ENCODE assay signal across 22 cellular contexts in the genomic region with DNA sequence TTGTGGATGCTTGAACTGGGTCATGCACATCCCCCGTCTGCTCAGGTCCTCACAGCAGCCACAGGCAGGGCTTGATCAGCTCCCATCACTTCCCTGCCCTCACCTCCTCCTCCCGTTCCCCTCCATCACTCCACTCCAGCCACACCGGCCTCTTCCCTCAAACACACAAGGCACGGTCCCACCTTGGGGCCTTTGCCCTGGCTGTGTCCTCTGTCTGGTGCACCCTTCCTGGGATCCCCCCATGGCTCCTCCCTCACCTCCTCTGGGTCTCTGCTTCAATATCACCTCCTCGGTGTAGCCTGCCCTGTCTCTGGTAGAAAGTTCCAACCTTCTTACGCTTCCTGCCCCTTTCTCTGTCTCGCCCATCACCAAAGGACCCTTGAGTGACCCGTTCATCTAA. TPM values are rescaled to one million over a fixed set of nuclear protein-coding genes. Genes with fewer than 3 reads are reported as not detected.
"Had no signal": no experiment of that assay in that cellular context is flagged by ENCODE, and none has a peak within 500 bp of the region (broad histone marks: within the 10 kb centered on the region; RNA-seq: fewer than 3 reads in every experiment).

No MANE protein-coding gene starts in this region.

- H3K79me2 ChIP-seq: parathyroid adenoma had no signal

- H3K27me3 ChIP-seq: thyroid gland had no signal

- H3K9me3 ChIP-seq: gastrocnemius medialis, neutrophil, thyroid gland had no signal

- H3K27ac Mint-ChIP-seq: activated CD8-positive, alpha-beta memory T cell treated with anti-CD3 and anti-CD28 coated beads, Interleukin-2, amount 10 ng/mL, durations not matched to agents 7 days and 5 days; activated naive CD8-positive, alpha-beta T cell treated with anti-CD3 and anti-CD28 coated beads for 36 hours; brain; stimulated activated memory B cell treated with anti-CD40 and anti-IgM and Interleukin-4, amounts not matched to agents 10 μg/mL and 1 μg/mL and 100 μg/mL, for 72 hours; T-helper 1 cell treated with Interleukin-12 subunit alpha and Interleukin-12 subunit beta and Interleukin-4 antibody, amounts not matched to agents 30 μg/mL and 1 μg/mL, for 36 hours had no signal

- H3K4me2 ChIP-seq: smooth muscle cell had no signal

- DNase-seq: activated CD4-positive, alpha-beta T cell treated with anti-CD3 and anti-CD28 coated beads, Interleukin-2, amount 50 U/mL, for 48 hours; activated CD4-positive, CD25-positive, alpha-beta regulatory T cell treated with anti-CD3 and anti-CD28 coated beads, Interleukin-2, amount 50 U/mL, for 72 hours; activated CD8-positive, alpha-beta memory T cell treated with anti-CD3 and anti-CD28 coated beads, Interleukin-2, amount 10 ng/mL, durations not matched to agents 7 days and 5 days; activated naive CD8-positive, alpha-beta T cell treated with anti-CD3 and anti-CD28 coated beads for 36 hours; gastrocnemius medialis; head of caudate nucleus; stimulated activated CD4-positive, alpha-beta T cell treated with anti-CD3 and anti-CD28 coated beads, Interleukin-4, amount 100 ng/mL, for 24 hours; thyroid gland had no signal

- H3K27ac ChIP-seq: coronary artery, neutrophil, thyroid gland, VCaP had no signal

- ATAC-seq: activated CD8-positive, alpha-beta memory T cell treated with anti-CD3 and anti-CD28 coated beads, Interleukin-2, amount 10 ng/mL, durations not matched to agents 7 days and 5 days; sciatic nerve; stimulated activated memory B cell treated with anti-CD40 and anti-IgM and Interleukin-4, amounts not matched to agents 10 μg/mL and 1 μg/mL and 100 μg/mL, for 72 hours had no signal

- H3K9me3 Mint-ChIP-seq: activated naive CD8-positive, alpha-beta T cell treated with anti-CD3 and anti-CD28 coated beads for 36 hours; brain; central memory CD8-positive, alpha-beta T cell; stimulated activated memory B cell treated with anti-CD40 and anti-IgM and Interleukin-4, amounts not matched to agents 10 μg/mL and 1 μg/mL and 100 μg/mL, for 72 hours; T-helper 1 cell treated with Interleukin-12 subunit alpha and Interleukin-12 subunit beta and Interleukin-4 antibody, amounts not matched to agents 30 μg/mL and 1 μg/mL, for 36 hours had no signal

- H3K36me3 ChIP-seq: gastrocnemius medialis, neutrophil, thyroid gland had no signal

- H3K4me1 Mint-ChIP-seq: central memory CD8-positive, alpha-beta T cell had no signal

- H3K9ac ChIP-seq: parathyroid adenoma had no signal

- H3K4me1 ChIP-seq: parathyroid adenoma had no signal

- H2AFZ ChIP-seq: parathyroid adenoma had no signal

- H3K4me3 Mint-ChIP-seq: activated CD8-positive, alpha-beta memory T cell treated with anti-CD3 and anti-CD28 coated beads, Interleukin-2, amount 10 ng/mL, durations not matched to agents 7 days and 5 days; activated naive CD8-positive, alpha-beta T cell treated with anti-CD3 and anti-CD28 coated beads for 36 hours; brain; central memory CD8-positive, alpha-beta T cell; stimulated activated memory B cell treated with anti-CD40 and anti-IgM and Interleukin-4, amounts not matched to agents 10 μg/mL and 1 μg/mL and 100 μg/mL, for 72 hours; T-helper 1 cell treated with Interleukin-12 subunit alpha and Interleukin-12 subunit beta and Interleukin-4 antibody, amounts not matched to agents 30 μg/mL and 1 μg/mL, for 36 hours had no signal

- H3K4me3 ChIP-seq: coronary artery, gastrocnemius medialis, smooth muscle cell, thyroid gland had no signal

- FAIRE-seq: kidney had no signal

RNA-seq across cellular contexts. Expression of gene PLVAP, which starts 23.8 kb away (rescaled TPM):
- total RNA-seq: activated CD8-positive, alpha-beta memory T cell treated with anti-CD3 and anti-CD28 coated beads, Interleukin-2, amount 10 ng/mL, durations not matched to agents 7 days and 5 days; activated naive CD8-positive, alpha-beta T cell treated with anti-CD3 and anti-CD28 coated beads for 36 hours; smooth muscle cell had no signal
- polyA plus RNA-seq: smooth muscle cell had no signal

RNA-seq across cellular contexts. Expression of gene CCDC194, which starts 40.6 kb away (rescaled TPM):
- total RNA-seq: gastrocnemius medialis, lung microvascular endothelial cell, smooth muscle cell, subcutaneous adipose tissue, thyroid gland had no signal
- polyA plus RNA-seq: esophagus, smooth muscle cell had no signal
